Comparison of ENCODE assay signal across 8 cellular contexts in genomic region chr6:149862901-149863595, GRCh38. TPM values are rescaled to one million over a fixed set of nuclear protein-coding genes. Genes with fewer than 3 reads are reported as not detected.
DNase-seq lines count a peak whose midpoint lies in the region; ATAC-seq and TF ChIP-seq lines count a peak whose summit lies in the region.

No MANE protein-coding gene starts in this region.

- peaks cover 0 to 35% (median 7%) of the 10 kb centered on the region in 4 donors for H3K4me1 ChIP-seq in tibial nerve

- peak in 1 of 2 donors; percentile 36 for TF ChIP-seq EP300 in tibial nerve (IDR thresholded peaks at IDR 0.05)

- 1% methylated on average over 22 to 53 of the region's 54 CpGs for WGBS in tibial nerve, 2 donors

- peaks cover 0 to 43% (median 21%) of the 10 kb centered on the region in 5 donors for H3K27me3 Mint-ChIP-seq in naive thymus-derived CD8-positive, alpha-beta T cell

- ATAC-seq in GM18867 (IDR thresholded peaks at IDR 0.05; ENCODE audit: unreplicated experiment) = peak; percentile 30
- peak; percentile 21 for ATAC-seq in HG03159 (IDR thresholded peaks at IDR 0.05; ENCODE audit: unreplicated experiment)
- peak in 1 of 2 donors; percentile 10 for ATAC-seq in naive thymus-derived CD8-positive, alpha-beta T cell

- peak overlapping the region; percentile 46 to 88 (median 77) for H3K4me3 Mint-ChIP-seq in naive thymus-derived CD8-positive, alpha-beta T cell

- H3K36me3 ChIP-seq in tibial nerve = no peaks in the 10 kb centered on the region

- TF ChIP-seq POLR2A in tibial nerve (IDR thresholded peaks at IDR 0.05) = no peak

- no peaks in the 10 kb centered on the region for H3K36me3 Mint-ChIP-seq in naive thymus-derived CD8-positive, alpha-beta T cell

- H3K27ac ChIP-seq in tibial nerve = peak overlapping the region; percentile 57 to 92 (median 90)

- TF ChIP-seq CTCF in fibroblast of villous mesenchyme (IDR thresholded peaks at IDR 0.05; ENCODE audit: insufficient read depth, low read depth, low read length) (no peak), tibial nerve (IDR thresholded peaks at IDR 0.05) (no peak)

- H3K27ac Mint-ChIP-seq in naive thymus-derived CD8-positive, alpha-beta T cell = peak overlapping the region in 1 of 10 donors; percentile 4

- H3K4me3 ChIP-seq in fibroblast of villous mesenchyme (ENCODE audit: low read depth, low read length) (peak overlapping the region; percentile 73), tibial nerve (peak overlapping the region; percentile 48 to 74 (median 69))

- peaks cover 0 to 2% (median 0%) of the 10 kb centered on the region in 9 donors for H3K9me3 Mint-ChIP-seq in naive thymus-derived CD8-positive, alpha-beta T cell

- POLR2A ChIA-PET in naive thymus-derived CD8-positive, alpha-beta T cell (lab: Charles Lee) = interaction anchor here (0.6 to 1.0 kb wide), 5 partner anchors 37 to 1004 kb away, joined by 3 to 7 read pairs (median 5); partner anchors contain the start of gene LATS1

- H3K9me3 ChIP-seq in tibial nerve = no peaks in the 10 kb centered on the region

- peaks cover 0 to 14% (median 7%) of the 10 kb centered on the region in 4 donors for H3K4me1 Mint-ChIP-seq in naive thymus-derived CD8-positive, alpha-beta T cell

- DNase-seq in AG08396 (ENCODE audit: low spot score) (peak; percentile 72), NOMO-1 treated with DMSO at 0.1 percent for 48 hours (lab: John Stamatoyannopoulos, UW; ENCODE audit: unreplicated experiment) (peak; percentile 50), fibroblast of villous mesenchyme (ENCODE audit: low read depth) (peak; percentile 66), tibial nerve (ENCODE audit: low spot score in 2 of 2) (peak; percentile 40 to 48)
- peak; percentile 13 for DNase-seq in activated T-helper 9 cell treated with anti-CD3 and anti-CD28 coated beads, Interleukin-2, amount 50 U/mL, for 16 hours (ENCODE audit: low read depth)
- peak in 5 of 10 donors; percentile 3 to 24 (median 10) for DNase-seq in naive thymus-derived CD8-positive, alpha-beta T cell

- no peaks in the 10 kb centered on the region for H3K27me3 ChIP-seq in tibial nerve

RNA-seq across cellular contexts. Expression of gene LRP11, which starts 1.1 kb away (rescaled TPM):
- total RNA-seq in fibroblast of villous mesenchyme (97.2 and 97.6 TPM in 2 replicates), tibial nerve (10 to 100 TPM; 14.1 to 41.8 (median 31.7) TPM)
- total RNA-seq in naive thymus-derived CD8-positive, alpha-beta T cell = 1 to 10 TPM; 1.4 to 1.8 TPM
- polyA plus RNA-seq in naive thymus-derived CD8-positive, alpha-beta T cell = under 1 TPM; 0.33 to 0.43 (median 0.37) TPM

RNA-seq across cellular contexts. Expression of gene RAET1E, which starts 34.9 kb away (rescaled TPM):
- total RNA-seq in fibroblast of villous mesenchyme (under 0.01 TPM in 1 of 2 replicates, not detected in the other), tibial nerve (1 to 10 TPM in 1 of 4 donors, under 1 TPM in 2, not detected in 1; 0.30 to 1.6 (median 0.44) TPM)
- not detected for total RNA-seq in naive thymus-derived CD8-positive, alpha-beta T cell
- polyA plus RNA-seq in naive thymus-derived CD8-positive, alpha-beta T cell = not detected

RNA-seq across cellular contexts. Expression of gene RAET1G, which starts 59.9 kb away (rescaled TPM):
- total RNA-seq in fibroblast of villous mesenchyme (1.3 TPM in 2 replicates), tibial nerve (1 to 10 TPM in 1 of 4 donors, not detected in 3; 1.5 TPM)
- total RNA-seq in naive thymus-derived CD8-positive, alpha-beta T cell = not detected
- polyA plus RNA-seq in naive thymus-derived CD8-positive, alpha-beta T cell = not detected

Comparison
In these comparisons a context has a peak if more than half of its experiments do, and no peak if none do; other contexts are left out.
1. RNA of gene LRP11, which starts 1.1 kb away (total RNA-seq): 97.2 to 97.6 TPM in fibroblast of villous mesenchyme and 14.1 to 41.8 TPM in tibial nerve; 1.4 to 1.8 TPM in naive thymus-derived CD8-positive, alpha-beta T cell; every median in the first group is over 4 times any median in the second.